8 cellular contexts compared by ENCODE assay signal in the genomic region with DNA sequence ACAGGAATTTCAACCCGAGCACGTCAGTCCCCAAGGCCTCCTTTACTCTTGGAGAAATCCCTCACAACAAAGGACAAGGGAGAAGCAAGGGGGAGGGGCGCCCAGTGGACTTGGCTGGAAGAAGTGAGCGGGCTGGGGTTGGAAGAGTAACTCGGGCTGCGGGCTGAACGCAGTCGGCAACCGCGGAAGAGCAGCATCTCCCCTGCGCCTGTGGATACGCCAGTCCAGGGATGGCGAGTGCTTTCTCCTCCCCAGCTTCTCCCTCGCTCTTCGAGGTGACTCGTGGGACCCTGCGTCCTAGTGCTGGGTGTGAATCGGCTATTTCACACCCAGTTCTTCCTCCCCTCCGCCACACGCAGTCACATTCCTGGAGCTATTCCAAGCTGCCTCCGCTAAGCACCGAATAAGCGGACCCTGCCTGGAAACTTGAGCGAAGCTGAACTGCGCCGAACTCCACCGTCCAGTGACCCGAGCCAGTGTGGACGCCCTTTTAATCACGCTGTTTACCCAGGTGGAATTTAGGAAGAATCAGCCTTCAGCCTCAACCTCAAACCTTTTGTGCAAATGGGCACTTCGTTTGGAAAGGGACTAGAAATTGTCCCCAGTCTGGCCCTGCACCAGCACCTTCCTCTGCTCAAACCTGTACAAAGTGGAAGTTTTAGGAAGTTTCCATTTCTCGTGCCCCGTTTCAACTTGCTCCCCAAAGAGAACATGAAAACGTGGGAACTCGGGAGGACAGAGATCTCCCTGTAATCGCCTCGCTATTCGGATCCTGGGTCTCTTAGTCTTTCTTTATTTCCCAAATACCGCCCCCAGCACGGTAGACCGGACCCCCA.
A peak's percentile ranks its signal among the peaks of the same experiment; 100 is the strongest.
DNase-seq lines count a peak whose midpoint lies in the region; ATAC-seq and TF ChIP-seq lines count a peak whose summit lies in the region.

No MANE protein-coding gene starts in this region.

- H3K4me3 Mint-ChIP-seq in endothelial cell (ENCODE audit: unreplicated experiment), result peak overlapping the region; percentile 89
- no peak overlapping the region for H3K4me3 Mint-ChIP-seq in activated CD8-positive, alpha-beta memory T cell treated with anti-CD3 and anti-CD28 coated beads, Interleukin-2, amount 10 ng/mL, durations not matched to agents 7 days and 5 days

- no peak for TF ChIP-seq CTCF in endothelial cell (IDR thresholded peaks at IDR 0.05; ENCODE audit: unreplicated experiment)
- no peak for TF ChIP-seq CTCF in upper lobe of right lung (IDR thresholded peaks at IDR 0.05)

- H3K27ac ChIP-seq in mesodermal cell (ENCODE audit: low read depth, low read length, severe bottlenecking) (peak overlapping the region; percentile 73), upper lobe of right lung (peak overlapping the region; percentile 1)

- no peaks in the 10 kb centered on the region for H3K4me1 ChIP-seq in mesodermal cell (ENCODE audit: control insufficient read depth, insufficient read depth, low read length, poor library complexity, severe bottlenecking)
- H3K4me1 ChIP-seq in upper lobe of right lung, result peaks cover 5% of the 10 kb centered on the region

- DNase-seq in GM03348 (ENCODE audit: low spot score) (peak; percentile 26), NCI-H2227 (lab: John Stamatoyannopoulos, UW; ENCODE audit: unreplicated experiment) (peak; percentile 73), endothelial cell (ENCODE audit: low spot score) (peak; percentile 57), upper lobe of right lung (peak; percentile 73)
- DNase-seq in activated CD8-positive, alpha-beta memory T cell treated with anti-CD3 and anti-CD28 coated beads, Interleukin-2, amount 10 ng/mL, durations not matched to agents 7 days and 5 days, result no peak

- H3K9me3 ChIP-seq in mesodermal cell (ENCODE audit: control insufficient read depth, low read length) (no peaks in the 10 kb centered on the region), upper lobe of right lung (no peaks in the 10 kb centered on the region)

- H3K9me3 Mint-ChIP-seq in endothelial cell (ENCODE audit: unreplicated experiment), result no peaks in the 10 kb centered on the region
- H3K9me3 Mint-ChIP-seq in activated CD8-positive, alpha-beta memory T cell treated with anti-CD3 and anti-CD28 coated beads, Interleukin-2, amount 10 ng/mL, durations not matched to agents 7 days and 5 days (ENCODE audit: low read depth), result no peaks in the 10 kb centered on the region

- H3K27me3 Mint-ChIP-seq in endothelial cell (ENCODE audit: unreplicated experiment), result peaks cover 8% of the 10 kb centered on the region
- peaks cover 38% of the 10 kb centered on the region for H3K27me3 Mint-ChIP-seq in activated CD8-positive, alpha-beta memory T cell treated with anti-CD3 and anti-CD28 coated beads, Interleukin-2, amount 10 ng/mL, durations not matched to agents 7 days and 5 days

- peaks cover 7% of the 10 kb centered on the region for H3K4me1 Mint-ChIP-seq in endothelial cell (ENCODE audit: unreplicated experiment)
- H3K4me1 Mint-ChIP-seq in activated CD8-positive, alpha-beta memory T cell treated with anti-CD3 and anti-CD28 coated beads, Interleukin-2, amount 10 ng/mL, durations not matched to agents 7 days and 5 days, result peaks cover 3% of the 10 kb centered on the region

- H3K4me3 ChIP-seq in mesodermal cell (ENCODE audit: extremely low read depth, insufficient read depth, low read length, poor library complexity, severe bottlenecking) (peak overlapping the region; percentile 53), upper lobe of right lung (peak overlapping the region; percentile 56)

- peaks cover 11% of the 10 kb centered on the region for H3K27me3 ChIP-seq in upper lobe of right lung

- H3K36me3 ChIP-seq in mesodermal cell (ENCODE audit: control insufficient read depth, insufficient read depth, low read length), result no peaks in the 10 kb centered on the region
- no peaks in the 10 kb centered on the region for H3K36me3 ChIP-seq in upper lobe of right lung

- 0 to 1% methylated on average over 32 to 34 of the region's 41 CpGs for whole genome bisulfite sequencing in mesodermal cell (ENCODE audit: insufficient coverage in 2 of 2), 2 experiments

- ATAC-seq in upper lobe of right lung (peak; percentile 70), esophagus mucosa (no peak), GM18519 (IDR thresholded peaks at IDR 0.05; ENCODE audit: low FRiP score, unreplicated experiment) (no peak)
- ATAC-seq in activated CD8-positive, alpha-beta memory T cell treated with anti-CD3 and anti-CD28 coated beads, Interleukin-2, amount 10 ng/mL, durations not matched to agents 7 days and 5 days, result no peak

- CTCF ChIA-PET in activated CD8-positive, alpha-beta memory T cell treated with anti-CD3 and anti-CD28 coated beads, Interleukin-2, amount 10 ng/mL, durations not matched to agents 7 days and 5 days (lab: Charles Lee), result no interaction called here

- H3K36me3 Mint-ChIP-seq in endothelial cell (ENCODE audit: low read depth, unreplicated experiment), result peaks cover 4% of the 10 kb centered on the region
- no peaks in the 10 kb centered on the region for H3K36me3 Mint-ChIP-seq in activated CD8-positive, alpha-beta memory T cell treated with anti-CD3 and anti-CD28 coated beads, Interleukin-2, amount 10 ng/mL, durations not matched to agents 7 days and 5 days

- intact Hi-C loops in upper lobe of right lung (cut with DNase I), result no loop called here

- no peak overlapping the region for H3K27ac Mint-ChIP-seq in endothelial cell (ENCODE audit: unreplicated experiment)
- H3K27ac Mint-ChIP-seq in activated CD8-positive, alpha-beta memory T cell treated with anti-CD3 and anti-CD28 coated beads, Interleukin-2, amount 10 ng/mL, durations not matched to agents 7 days and 5 days, result no peak overlapping the region
